8 cellular contexts compared by ENCODE assay signal in the genomic region with DNA sequence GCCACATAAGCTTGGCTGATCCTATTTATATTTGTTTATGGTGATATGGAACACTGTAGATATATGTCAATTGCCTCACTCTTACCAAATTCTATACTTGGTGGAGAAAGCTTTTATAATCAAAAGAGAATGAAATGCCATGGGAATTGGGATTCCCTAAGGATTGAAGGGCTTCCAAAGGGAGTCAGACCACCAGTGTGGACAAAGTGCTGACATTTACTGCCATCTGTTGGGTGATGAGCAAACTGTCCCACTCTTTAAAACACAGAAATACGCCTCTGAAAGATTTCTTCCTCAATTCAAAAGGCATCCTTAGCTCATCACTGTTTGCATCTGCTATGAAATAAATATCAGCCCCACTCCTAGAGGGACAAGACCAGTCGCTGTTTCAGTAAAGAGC. TPM values are rescaled to one million over a fixed set of nuclear protein-coding genes. Genes with fewer than 3 reads are reported as not detected.
DNase-seq lines count a peak whose midpoint lies in the region; ATAC-seq and TF ChIP-seq lines count a peak whose summit lies in the region.

No MANE protein-coding gene starts in this region.

- H3K9me3 Mint-ChIP-seq in brain (no peaks in the 10 kb centered on the region), neural progenitor cell (no peaks in the 10 kb centered on the region)
- H3K9me3 Mint-ChIP-seq in stimulated activated naive B cell treated with anti-CD40 and anti-IgM and Interleukin-4, amounts not matched to agents 10 μg/mL and 1 μg/mL and 100 μg/mL, for 72 hours: no peaks in the 10 kb centered on the region

- TF ChIP-seq CTCF in brain (conservative IDR thresholded peaks at IDR 0.05) (peak; percentile 53 to 66), neural progenitor cell (IDR thresholded peaks at IDR 0.05) (peak; percentile 61)

- peaks cover 12% of the 10 kb centered on the region for H4K20me1 ChIP-seq in neural progenitor cell (ENCODE audit: low read depth)

- H3K36me3 ChIP-seq in neural progenitor cell: no peaks in the 10 kb centered on the region

- H3K27ac ChIP-seq in neural progenitor cell: no peak overlapping the region

- no peaks in the 10 kb centered on the region for H3K79me2 ChIP-seq in neural progenitor cell (ENCODE audit: low read depth)

- H3K27me3 Mint-ChIP-seq in brain: peaks cover 15% of the 10 kb centered on the region
- peaks cover 11% of the 10 kb centered on the region for H3K27me3 Mint-ChIP-seq in neural progenitor cell (ENCODE audit: insufficient read depth, low read depth)
- H3K27me3 Mint-ChIP-seq in stimulated activated naive B cell treated with anti-CD40 and anti-IgM and Interleukin-4, amounts not matched to agents 10 μg/mL and 1 μg/mL and 100 μg/mL, for 72 hours: peaks cover 26 to 37% of the 10 kb centered on the region in 2 donors

- H3K9ac ChIP-seq in neural progenitor cell: no peak overlapping the region

- no peak overlapping the region for H3K4me2 ChIP-seq in neural progenitor cell

- no peak for ATAC-seq in stimulated activated naive B cell treated with anti-CD40 and anti-IgM and Interleukin-4, amounts not matched to agents 10 μg/mL and 1 μg/mL and 100 μg/mL, for 72 hours (replicated peaks)
- no peak for ATAC-seq in HG03135 (IDR thresholded peaks at IDR 0.05; ENCODE audit: unreplicated experiment)

- H3K27me3 ChIP-seq in neural progenitor cell: peaks cover 33% of the 10 kb centered on the region

- H3K4me1 ChIP-seq in neural progenitor cell: no peaks in the 10 kb centered on the region

- H3K4me3 Mint-ChIP-seq in brain (peak overlapping the region in 3 of 5 experiments; percentile 12 to 62 (median 51)), neural progenitor cell (no peak overlapping the region)
- H3K4me3 Mint-ChIP-seq in stimulated activated naive B cell treated with anti-CD40 and anti-IgM and Interleukin-4, amounts not matched to agents 10 μg/mL and 1 μg/mL and 100 μg/mL, for 72 hours: no peak overlapping the region

- H3K9me3 ChIP-seq in neural progenitor cell (ENCODE audit: low read depth): no peaks in the 10 kb centered on the region

- DNase-seq in DMS53 (lab: John Stamatoyannopoulos, UW): peak; percentile 24
- DNase-seq in DMS53 treated with DMSO at 0.1 percent for 48 hours (lab: John Stamatoyannopoulos, UW; ENCODE audit: unreplicated experiment): no peak
- DNase-seq in NCI-H1092 (lab: John Stamatoyannopoulos, UW): peak; percentile 20
- DNase-seq in neural progenitor cell (ENCODE audit: low spot score): peak; percentile 56
- DNase-seq in NCI-H510A (lab: John Stamatoyannopoulos, UW): no peak
- no peak for DNase-seq in stimulated activated naive B cell treated with anti-CD40 and anti-IgM and Interleukin-4, amounts not matched to agents 10 μg/mL and 1 μg/mL and 100 μg/mL, for 72 hours

- H3K27ac Mint-ChIP-seq in brain (peak overlapping the region in 4 of 5 experiments; percentile 64 to 93 (median 86)), neural progenitor cell (no peak overlapping the region)
- no peak overlapping the region for H3K27ac Mint-ChIP-seq in stimulated activated naive B cell treated with anti-CD40 and anti-IgM and Interleukin-4, amounts not matched to agents 10 μg/mL and 1 μg/mL and 100 μg/mL, for 72 hours

- H3K4me1 Mint-ChIP-seq in brain (peaks cover 51% of the 10 kb centered on the region), neural progenitor cell (peaks cover 17% of the 10 kb centered on the region)
- no peaks in the 10 kb centered on the region for H3K4me1 Mint-ChIP-seq in stimulated activated naive B cell treated with anti-CD40 and anti-IgM and Interleukin-4, amounts not matched to agents 10 μg/mL and 1 μg/mL and 100 μg/mL, for 72 hours

- no peak overlapping the region for H3K4me3 ChIP-seq in neural progenitor cell

- no peak overlapping the region for H2AFZ ChIP-seq in neural progenitor cell (replicated peaks)

- H3K36me3 Mint-ChIP-seq in brain (peaks cover 5% of the 10 kb centered on the region), neural progenitor cell (no peaks in the 10 kb centered on the region)
- H3K36me3 Mint-ChIP-seq in stimulated activated naive B cell treated with anti-CD40 and anti-IgM and Interleukin-4, amounts not matched to agents 10 μg/mL and 1 μg/mL and 100 μg/mL, for 72 hours: no peaks in the 10 kb centered on the region

- H3F3A ChIP-seq in neural progenitor cell (ENCODE audit: low read depth): no peaks in the 10 kb centered on the region

RNA-seq across cellular contexts. Expression of gene SLC1A2, which starts 7.1 kb away (rescaled TPM):
- 108 TPM for polyA plus RNA-seq in brain (ENCODE audit: insufficient read depth, low read depth, low replicate concordance)
- 4.2 and 4.9 TPM in 2 replicates for total RNA-seq in neural progenitor cell (ENCODE audit: low replicate concordance)

Comparison
In these comparisons a context has a peak if more than half of its experiments do, and no peak if none do; other contexts are left out.
1. DNase-seq: peak in DMS53 (single experiment), NCI-H1092 (single experiment) and neural progenitor cell (single experiment); none in DMS53 treated with DMSO at 0.1 percent for 48 hours (single experiment), NCI-H510A (single experiment) and stimulated activated naive B cell treated with anti-CD40 and anti-IgM and Interleukin-4, amounts not matched to agents 10 μg/mL and 1 μg/mL and 100 μg/mL, for 72 hours (single experiment).
2. H3K27ac Mint-ChIP-seq: peak in brain (4 of 5); none in neural progenitor cell (single experiment) and stimulated activated naive B cell treated with anti-CD40 and anti-IgM and Interleukin-4, amounts not matched to agents 10 μg/mL and 1 μg/mL and 100 μg/mL, for 72 hours (single experiment).
3. H3K4me3 Mint-ChIP-seq: peak in brain (3 of 5); none in neural progenitor cell (single experiment) and stimulated activated naive B cell treated with anti-CD40 and anti-IgM and Interleukin-4, amounts not matched to agents 10 μg/mL and 1 μg/mL and 100 μg/mL, for 72 hours (0 of 2).